24 cellular contexts compared by ENCODE assay signal in the genomic region with DNA sequence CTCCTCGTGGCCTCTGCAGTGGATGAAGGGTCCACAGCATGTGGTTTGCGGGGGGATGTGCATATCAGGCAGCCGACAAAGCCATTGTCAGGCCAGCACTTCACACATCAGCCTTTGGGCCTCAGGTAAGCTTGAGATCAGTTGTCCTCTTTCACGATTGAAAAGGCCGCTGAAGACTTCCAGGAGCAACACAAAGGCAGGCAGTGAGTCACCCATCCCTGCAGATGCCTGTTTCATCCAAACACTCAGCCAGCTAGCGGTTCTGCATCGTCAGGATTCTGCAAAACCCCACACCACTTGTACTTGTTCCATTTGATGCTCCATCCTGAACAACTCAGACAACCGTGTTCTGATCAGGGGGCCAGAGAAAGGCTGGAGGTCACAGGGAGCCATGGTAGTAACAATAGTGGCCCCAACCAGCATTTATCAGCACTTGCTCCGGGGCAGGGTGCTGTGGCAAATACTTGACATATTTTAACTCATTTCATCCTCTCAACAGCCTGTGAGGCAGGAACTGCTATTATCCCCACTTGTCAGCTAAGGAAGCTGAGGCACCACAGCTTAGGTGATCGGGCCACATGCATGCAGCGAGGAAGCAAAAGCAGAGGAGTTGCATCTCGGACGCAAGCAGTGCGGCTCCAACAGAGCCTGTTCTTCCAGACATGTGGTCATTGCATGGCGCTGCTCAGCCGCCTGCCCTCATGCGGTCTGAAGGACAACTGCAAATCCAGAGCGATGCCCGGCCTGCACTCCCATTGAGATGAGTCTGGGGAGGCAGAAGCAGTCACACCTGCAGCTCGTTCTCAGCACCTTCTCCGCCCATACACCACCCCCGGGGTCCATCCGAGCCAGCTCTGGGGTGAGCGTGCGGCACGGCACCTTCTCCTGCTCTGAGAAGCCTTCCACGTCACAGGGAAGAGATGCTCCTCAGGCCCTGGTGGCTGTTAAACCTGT.
A peak's percentile ranks its signal among the peaks of the same experiment; 100 is the strongest.
DNase-seq lines count a peak whose midpoint lies in the region; ATAC-seq, FAIRE-seq and TF ChIP-seq lines count a peak whose summit lies in the region.
"Had no signal": no experiment of that assay in that cellular context is flagged by ENCODE, and none has a peak within 500 bp of the region (broad histone marks: within the 10 kb centered on the region; RNA-seq: fewer than 3 reads in every experiment).

No MANE protein-coding gene starts in this region.

- DNase-seq in DMS79 treated with DMSO at 0.1 percent for 48 hours (lab: John Stamatoyannopoulos, UW): peak; percentile 49
- peak; percentile 27 for DNase-seq in HT1080 (ENCODE audit: low read depth)
- peak in 2 of 4 experiments; percentile 47 to 52 for DNase-seq in K562 (ENCODE audit: extremely low read depth in 1 of 4, low spot score in 3 of 4)
- peak; percentile 48 for DNase-seq in occipital lobe (lab: John Stamatoyannopoulos, UW)
- no peak for DNase-seq in stimulated activated CD4-positive, alpha-beta T cell treated with anti-CD3 and anti-CD28 coated beads, Interleukin-4, amount 100 ng/mL, for 24 hours
- no peak for DNase-seq in NCI-H226
- DNase-seq: activated CD4-positive, alpha-beta T cell treated with anti-CD3 and anti-CD28 coated beads for 36 hours; activated naive CD4-positive, alpha-beta T cell treated with anti-CD3 and anti-CD28 coated beads, Interleukin-2, amount 10 ng/mL, durations not matched to agents 7 days and 5 days; CD8-positive, alpha-beta memory T cell; DND-41; GOT3; left ventricle myocardium superior; NCI-H2171 treated with DMSO at 0.1 percent for 48 hours; NCI-H748 treated with DMSO at 0.1 percent for 48 hours; OCI-M1; stimulated activated CD4-positive, alpha-beta T cell treated with anti-CD3 and anti-CD28 coated beads, Interleukin-2, amount 100 ng/mL, for 24 hours; stimulated activated naive B cell treated with anti-CD40 and anti-IgM and Interleukin-4, amounts not matched to agents 10 μg/mL and 1 μg/mL and 100 μg/mL, for 72 hours; T-cell had no signal

- TF ChIP-seq EP300 in K562 (IDR thresholded peaks at IDR 0.05; ENCODE audit: low read length): no peak

- peak; percentile 32 to 55 (median 50) for TF ChIP-seq CTCF in K562 (IDR thresholded peaks at IDR 0.05 in 2 of 3, conservative IDR thresholded peaks at IDR 0.05 in 1 of 3; ENCODE audit: insufficient read depth in 2 of 3, low read depth in 1 of 3, low read length in 3 of 3)

- H3K9ac ChIP-seq in K562 (ENCODE audit: insufficient read depth in 1 of 2, low read depth in 2 of 2, low read length in 2 of 2): peak overlapping the region in 1 of 2 experiments; percentile 24; a peak in 1 of 4 replicates

- no peaks in the 10 kb centered on the region for H3K36me3 ChIP-seq in K562 (ENCODE audit: control insufficient read depth, insufficient read depth, low read length)
- H3K36me3 ChIP-seq: prostate gland, thoracic aorta had no signal

- CTCF ChIA-PET in K562 (lab: Yijun Ruan, JAX; ENCODE audit: low intra/inter-chr PET ratio): no interaction called here

- TF ChIP-seq RAD21 in K562 (CRISPR knock-in tag; conservative IDR thresholded peaks at IDR 0.05 in 1 of 2, IDR thresholded peaks at IDR 0.05 in 1 of 2): peak in 1 of 2 experiments; percentile 25; a peak in 2 of 4 replicates

- no peaks in the 10 kb centered on the region for H3K79me2 ChIP-seq in K562 (ENCODE audit: control insufficient read depth, insufficient read depth, low read length)

- H3K27me3 ChIP-seq in K562 (ENCODE audit: control insufficient read depth in 2 of 2, insufficient read depth in 2 of 2, low read length in 2 of 2): peaks cover 62 to 79% of the 10 kb centered on the region in 2 experiments

- 2% methylated on average over 27 of the region's 27 CpGs for WGBS in K562 (ENCODE audit: insufficient coverage, low coverage, missing lambda C conversion rate)

- TF ChIP-seq POLR2A in K562 (conservative IDR thresholded peaks at IDR 0.05): no peak

- H2AFZ ChIP-seq in K562 (ENCODE audit: low read depth, low read length): no peak overlapping the region

- ATAC-seq in K562 (peak; percentile 88), GM19455 (IDR thresholded peaks at IDR 0.05; ENCODE audit: unreplicated experiment) (no peak)
- ATAC-seq: activated CD4-positive, alpha-beta T cell treated with anti-CD3 and anti-CD28 coated beads for 36 hours; left ventricle myocardium superior; stimulated activated naive B cell treated with anti-CD40 and anti-IgM and Interleukin-4, amounts not matched to agents 10 μg/mL and 1 μg/mL and 100 μg/mL, for 72 hours; T-cell had no signal

- H3K4me2 ChIP-seq in K562 (ENCODE audit: insufficient read depth, low read length): no peak overlapping the region

- peaks cover 4% of the 10 kb centered on the region for H3K9me1 ChIP-seq in K562 (ENCODE audit: control insufficient read depth, insufficient read depth, low read length)

- in situ Hi-C loops in K562 (cut with MboI): no loop called here

- peaks cover 0 to 6% of the 10 kb centered on the region in 2 experiments; a peak in 2 of 5 replicates for H3K4me1 ChIP-seq in K562 (replicated peaks in 1 of 2; ENCODE audit: control insufficient read depth in 2 of 2, insufficient read depth in 2 of 2, low read length in 2 of 2)
- H3K4me1 ChIP-seq: prostate gland had no signal

- peak; percentile 70 for FAIRE-seq in K562 (lab: Jason Lieb, UNC)
- FAIRE-seq: small intestine, TTC549 had no signal

- POLR2A ChIA-PET in K562 (lab: Yijun Ruan, JAX): interaction anchor here (0.6 to 1.0 kb wide), 3 partner anchors 13 to 46 kb away, joined by 3 to 4 read pairs (median 3); no protein-coding TSS in a partner anchor

- H4K20me1 ChIP-seq in K562 (replicated peaks; ENCODE audit: control insufficient read depth, insufficient read depth, low read length): peaks cover 8% of the 10 kb centered on the region; the same call in 1 of the 2 replicates

- no peak overlapping the region for H3K27ac ChIP-seq in K562 (ENCODE audit: extremely low read depth, low read depth, low read length)
- H3K27ac ChIP-seq: epithelial cell of prostate, prostate gland, thoracic aorta had no signal

- intact Hi-C loops in K562 (cut with micrococcal nuclease): no loop called here

- H3K4me3 ChIP-seq in K562: no peak overlapping the region
- H3K4me3 ChIP-seq: prostate gland, thoracic aorta had no signal

- BruUV-seq in K562 (replicated peaks; lab: Mats Ljungman, UMichigan): no TSS peak

- no peaks in the 10 kb centered on the region for H3K9me3 ChIP-seq in K562 (replicated peaks; ENCODE audit: control insufficient read depth, insufficient read depth, low read depth, low read length)
- H3K9me3 ChIP-seq: prostate gland, thoracic aorta had no signal

TF ChIP-seq in K562, 482 proteins besides CTCF, POLR2A, EP300 and RAD21:
- TF ChIP-seq MYC (IDR thresholded peaks at IDR 0.05; ENCODE audit: low read depth, low read length) (peak; percentile 34; the same call in 1 of the 2 replicates), MYC (CRISPR knock-in tag; IDR thresholded peaks at IDR 0.05; ENCODE audit: borderline replicate concordance, low read depth) (no peak), E2F6 (IDR thresholded peaks at IDR 0.05; ENCODE audit: borderline replicate concordance in 1 of 2, extremely low read depth in 1 of 2, insufficient read depth in 1 of 2, insufficient read length in 1 of 2, low read depth in 1 of 2, low read length in 1 of 2, poor library complexity in 1 of 2, severe bottlenecking in 1 of 2) (peak in 1 of 2 experiments; percentile 39), KLF1 (tag; IDR thresholded peaks at IDR 0.05) (no peak), YY1 (IDR thresholded peaks at IDR 0.05; ENCODE audit: borderline replicate concordance in 1 of 3, control insufficient read depth in 1 of 3, extremely low read depth in 1 of 3, insufficient read depth in 3 of 3, insufficient read length in 1 of 3, insufficient replicate concordance in 2 of 3, low read depth in 1 of 3, low read length in 2 of 3) (peak in 1 of 3 experiments; percentile 29), ESRRA (IDR thresholded peaks at IDR 0.05; ENCODE audit: borderline replicate concordance, low read depth) (no peak)

Comparison
In these comparisons a context has a peak if more than half of its experiments do, and no peak if none do; other contexts are left out.
1. DNase-seq: peak in DMS79 treated with DMSO at 0.1 percent for 48 hours (single experiment), HT1080 (single experiment) and occipital lobe (single experiment); none in stimulated activated CD4-positive, alpha-beta T cell treated with anti-CD3 and anti-CD28 coated beads, Interleukin-4, amount 100 ng/mL, for 24 hours (single experiment) and NCI-H226 (single experiment).